ENCODE assay signal across 1 cellular context in the genomic region with DNA sequence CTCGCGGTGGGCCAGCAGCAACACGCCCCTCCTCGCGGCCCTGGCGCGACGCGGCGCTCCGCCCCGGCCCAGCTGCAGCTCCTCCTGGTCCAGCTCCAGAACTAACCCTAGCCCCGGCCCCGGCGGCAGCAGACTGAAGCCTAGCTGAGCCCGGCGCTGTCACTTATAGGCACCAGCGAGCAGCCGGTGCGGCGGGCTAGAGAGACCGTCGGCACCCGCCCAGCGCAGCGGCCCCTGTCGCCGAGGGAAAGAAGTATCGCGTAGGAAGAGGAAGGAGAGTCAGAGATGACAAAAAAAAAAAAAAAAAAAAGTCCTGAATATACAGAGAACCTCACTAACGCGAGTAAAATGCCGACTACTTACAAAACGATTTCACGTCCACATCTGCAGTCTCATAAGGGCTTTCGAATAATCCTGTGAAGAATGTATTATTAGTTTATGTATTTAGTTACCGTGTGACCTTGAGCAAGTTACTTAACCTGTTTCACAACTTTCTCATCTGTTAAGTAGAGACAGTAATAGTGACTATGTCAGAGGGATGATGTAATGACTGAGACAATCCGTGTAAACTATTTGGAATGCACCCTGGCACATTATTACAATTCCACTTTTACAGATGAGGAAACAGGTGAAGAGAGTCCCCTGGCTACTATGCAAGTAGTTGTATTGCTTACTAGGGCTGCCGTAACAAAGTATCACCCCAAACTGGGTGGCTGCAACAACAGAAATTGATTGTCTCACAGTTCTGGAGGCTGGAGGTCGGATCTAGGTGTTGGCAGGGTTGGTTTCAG.
TF ChIP-seq lines count a peak whose summit lies in the region.

A gene (minus strand): TSS at position 135 of the 791 bp plus-strand sequence. CDS start 791 bp downstream, outside the sequence.

TF ChIP-seq in HepG2, 621 proteins besides CTCF, POLR2A, EP300 and RAD21 (continued from another document and continues in another):
- TF ChIP-seq, protein P1, sequence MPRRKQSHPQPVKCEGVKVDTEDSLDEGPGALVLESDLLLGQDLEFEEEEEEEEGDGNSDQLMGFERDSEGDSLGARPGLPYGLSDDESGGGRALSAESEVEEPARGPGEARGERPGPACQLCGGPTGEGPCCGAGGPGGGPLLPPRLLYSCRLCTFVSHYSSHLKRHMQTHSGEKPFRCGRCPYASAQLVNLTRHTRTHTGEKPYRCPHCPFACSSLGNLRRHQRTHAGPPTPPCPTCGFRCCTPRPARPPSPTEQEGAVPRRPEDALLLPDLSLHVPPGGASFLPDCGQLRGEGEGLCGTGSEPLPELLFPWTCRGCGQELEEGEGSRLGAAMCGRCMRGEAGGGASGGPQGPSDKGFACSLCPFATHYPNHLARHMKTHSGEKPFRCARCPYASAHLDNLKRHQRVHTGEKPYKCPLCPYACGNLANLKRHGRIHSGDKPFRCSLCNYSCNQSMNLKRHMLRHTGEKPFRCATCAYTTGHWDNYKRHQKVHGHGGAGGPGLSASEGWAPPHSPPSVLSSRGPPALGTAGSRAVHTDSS (CRISPR knock-in tag; conservative IDR thresholded peaks at IDR 0.05), result no peak
- peak; percentile 83 for TF ChIP-seq MED8 (CRISPR knock-in tag; IDR thresholded peaks at IDR 0.05; ENCODE audit: insufficient replicate concordance)
- TF ChIP-seq, protein P2, sequence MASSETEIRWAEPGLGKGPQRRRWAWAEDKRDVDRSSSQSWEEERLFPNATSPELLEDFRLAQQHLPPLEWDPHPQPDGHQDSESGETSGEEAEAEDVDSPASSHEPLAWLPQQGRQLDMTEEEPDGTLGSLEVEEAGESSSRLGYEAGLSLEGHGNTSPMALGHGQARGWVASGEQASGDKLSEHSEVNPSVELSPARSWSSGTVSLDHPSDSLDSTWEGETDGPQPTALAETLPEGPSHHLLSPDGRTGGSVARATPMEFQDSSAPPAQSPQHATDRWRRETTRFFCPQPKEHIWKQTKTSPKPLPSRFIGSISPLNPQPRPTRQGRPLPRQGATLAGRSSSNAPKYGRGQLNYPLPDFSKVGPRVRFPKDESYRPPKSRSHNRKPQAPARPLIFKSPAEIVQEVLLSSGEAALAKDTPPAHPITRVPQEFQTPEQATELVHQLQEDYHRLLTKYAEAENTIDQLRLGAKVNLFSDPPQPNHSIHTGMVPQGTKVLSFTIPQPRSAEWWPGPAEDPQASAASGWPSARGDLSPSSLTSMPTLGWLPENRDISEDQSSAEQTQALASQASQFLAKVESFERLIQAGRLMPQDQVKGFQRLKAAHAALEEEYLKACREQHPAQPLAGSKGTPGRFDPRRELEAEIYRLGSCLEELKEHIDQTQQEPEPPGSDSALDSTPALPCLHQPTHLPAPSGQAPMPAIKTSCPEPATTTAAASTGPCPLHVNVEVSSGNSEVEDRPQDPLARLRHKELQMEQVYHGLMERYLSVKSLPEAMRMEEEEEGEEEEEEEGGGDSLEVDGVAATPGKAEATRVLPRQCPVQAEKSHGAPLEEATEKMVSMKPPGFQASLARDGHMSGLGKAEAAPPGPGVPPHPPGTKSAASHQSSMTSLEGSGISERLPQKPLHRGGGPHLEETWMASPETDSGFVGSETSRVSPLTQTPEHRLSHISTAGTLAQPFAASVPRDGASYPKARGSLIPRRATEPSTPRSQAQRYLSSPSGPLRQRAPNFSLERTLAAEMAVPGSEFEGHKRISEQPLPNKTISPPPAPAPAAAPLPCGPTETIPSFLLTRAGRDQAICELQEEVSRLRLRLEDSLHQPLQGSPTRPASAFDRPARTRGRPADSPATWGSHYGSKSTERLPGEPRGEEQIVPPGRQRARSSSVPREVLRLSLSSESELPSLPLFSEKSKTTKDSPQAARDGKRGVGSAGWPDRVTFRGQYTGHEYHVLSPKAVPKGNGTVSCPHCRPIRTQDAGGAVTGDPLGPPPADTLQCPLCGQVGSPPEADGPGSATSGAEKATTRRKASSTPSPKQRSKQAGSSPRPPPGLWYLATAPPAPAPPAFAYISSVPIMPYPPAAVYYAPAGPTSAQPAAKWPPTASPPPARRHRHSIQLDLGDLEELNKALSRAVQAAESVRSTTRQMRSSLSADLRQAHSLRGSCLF (CRISPR knock-in tag; IDR thresholded peaks at IDR 0.05; ENCODE audit: borderline replicate concordance), result peak; percentile 87; the same call in 1 of the 2 replicates
- TF ChIP-seq, protein P3, sequence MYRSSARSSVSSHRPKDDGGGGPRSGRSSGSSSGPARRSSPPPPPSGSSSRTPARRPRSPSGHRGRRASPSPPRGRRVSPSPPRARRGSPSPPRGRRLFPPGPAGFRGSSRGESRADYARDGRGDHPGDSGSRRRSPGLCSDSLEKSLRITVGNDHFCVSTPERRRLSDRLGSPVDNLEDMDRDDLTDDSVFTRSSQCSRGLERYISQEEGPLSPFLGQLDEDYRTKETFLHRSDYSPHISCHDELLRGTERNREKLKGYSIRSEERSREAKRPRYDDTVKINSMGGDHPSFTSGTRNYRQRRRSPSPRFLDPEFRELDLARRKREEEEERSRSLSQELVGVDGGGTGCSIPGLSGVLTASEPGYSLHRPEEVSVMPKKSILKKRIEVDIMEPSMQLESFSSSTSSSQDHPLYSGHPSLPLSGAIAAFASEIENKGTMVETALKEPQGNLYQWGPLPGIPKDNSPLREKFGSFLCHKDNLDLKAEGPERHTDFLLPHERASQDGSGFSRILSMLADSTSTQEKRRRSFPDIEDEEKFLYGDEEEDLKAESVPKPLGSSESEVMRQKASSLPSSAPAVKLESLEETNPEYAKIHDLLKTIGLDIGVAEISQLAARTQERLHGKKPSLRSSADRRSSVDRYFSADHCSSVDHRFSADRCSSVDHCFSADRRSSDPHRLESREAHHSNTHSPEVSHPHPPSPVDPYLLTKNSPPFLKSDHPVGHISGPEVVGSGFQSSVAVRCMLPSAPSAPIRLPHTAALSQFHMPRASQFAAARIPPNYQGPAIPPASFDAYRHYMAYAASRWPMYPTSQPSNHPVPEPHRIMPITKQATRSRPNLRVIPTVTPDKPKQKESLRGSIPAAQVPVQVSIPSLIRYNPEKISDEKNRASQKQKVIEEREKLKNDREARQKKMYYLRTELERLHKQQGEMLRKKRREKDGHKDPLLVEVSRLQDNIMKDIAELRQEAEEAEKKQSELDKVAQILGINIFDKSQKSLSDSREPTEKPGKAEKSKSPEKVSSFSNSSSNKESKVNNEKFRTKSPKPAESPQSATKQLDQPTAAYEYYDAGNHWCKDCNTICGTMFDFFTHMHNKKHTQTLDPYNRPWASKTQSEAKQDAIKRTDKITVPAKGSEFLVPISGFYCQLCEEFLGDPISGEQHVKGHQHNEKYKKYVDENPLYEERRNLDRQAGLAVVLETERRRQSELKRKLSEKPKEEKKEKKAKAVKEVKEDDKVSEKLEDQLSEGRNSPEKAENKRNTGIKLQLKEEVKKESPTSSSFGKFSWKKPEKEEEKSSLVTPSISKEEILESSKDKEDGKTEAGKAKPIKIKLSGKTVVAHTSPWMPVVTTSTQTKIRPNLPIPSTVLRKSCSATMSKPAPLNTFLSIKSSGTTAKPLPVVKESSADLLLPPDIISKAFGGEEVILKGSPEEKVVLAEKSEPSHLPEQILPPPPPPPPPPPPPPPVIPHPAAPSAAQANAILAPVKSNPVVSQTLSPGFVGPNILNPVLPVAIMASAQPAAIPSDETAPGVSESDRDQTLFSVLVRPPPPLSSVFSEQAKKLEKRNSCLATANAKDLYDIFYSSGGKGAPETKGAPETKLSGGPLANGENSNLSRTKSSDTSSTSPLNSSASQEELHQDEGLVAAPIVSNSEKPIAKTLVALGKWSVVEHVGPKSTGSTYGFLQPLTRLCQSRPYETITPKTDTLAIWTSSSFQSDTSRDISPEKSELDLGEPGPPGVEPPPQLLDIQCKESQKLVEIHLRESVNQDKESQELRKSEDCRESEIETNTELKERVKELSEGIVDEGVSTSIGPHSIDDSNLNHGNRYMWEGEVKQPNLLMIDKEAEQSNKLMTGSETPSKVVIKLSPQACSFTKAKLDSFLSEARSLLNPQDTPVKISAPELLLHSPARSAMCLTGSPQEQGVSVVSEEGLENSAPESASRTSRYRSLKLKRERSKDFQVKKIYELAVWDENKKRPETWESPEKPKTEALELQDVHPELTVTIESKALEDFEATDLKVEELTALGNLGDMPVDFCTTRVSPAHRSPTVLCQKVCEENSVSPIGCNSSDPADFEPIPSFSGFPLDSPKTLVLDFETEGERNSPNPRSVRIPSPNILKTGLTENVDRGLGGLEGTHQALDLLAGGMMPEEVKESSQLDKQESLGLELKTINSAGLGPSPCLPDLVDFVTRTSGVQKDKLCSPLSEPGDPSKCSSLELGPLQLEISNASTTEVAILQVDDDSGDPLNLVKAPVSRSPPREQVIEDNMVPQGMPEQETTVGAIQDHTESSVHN (CRISPR knock-in tag; IDR thresholded peaks at IDR 0.05), result no peak; the same call in 1 of the 2 replicates
- TF ChIP-seq, protein P4, sequence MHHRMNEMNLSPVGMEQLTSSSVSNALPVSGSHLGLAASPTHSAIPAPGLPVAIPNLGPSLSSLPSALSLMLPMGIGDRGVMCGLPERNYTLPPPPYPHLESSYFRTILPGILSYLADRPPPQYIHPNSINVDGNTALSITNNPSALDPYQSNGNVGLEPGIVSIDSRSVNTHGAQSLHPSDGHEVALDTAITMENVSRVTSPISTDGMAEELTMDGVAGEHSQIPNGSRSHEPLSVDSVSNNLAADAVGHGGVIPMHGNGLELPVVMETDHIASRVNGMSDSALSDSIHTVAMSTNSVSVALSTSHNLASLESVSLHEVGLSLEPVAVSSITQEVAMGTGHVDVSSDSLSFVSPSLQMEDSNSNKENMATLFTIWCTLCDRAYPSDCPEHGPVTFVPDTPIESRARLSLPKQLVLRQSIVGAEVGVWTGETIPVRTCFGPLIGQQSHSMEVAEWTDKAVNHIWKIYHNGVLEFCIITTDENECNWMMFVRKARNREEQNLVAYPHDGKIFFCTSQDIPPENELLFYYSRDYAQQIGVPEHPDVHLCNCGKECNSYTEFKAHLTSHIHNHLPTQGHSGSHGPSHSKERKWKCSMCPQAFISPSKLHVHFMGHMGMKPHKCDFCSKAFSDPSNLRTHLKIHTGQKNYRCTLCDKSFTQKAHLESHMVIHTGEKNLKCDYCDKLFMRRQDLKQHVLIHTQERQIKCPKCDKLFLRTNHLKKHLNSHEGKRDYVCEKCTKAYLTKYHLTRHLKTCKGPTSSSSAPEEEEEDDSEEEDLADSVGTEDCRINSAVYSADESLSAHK (CRISPR knock-in tag; IDR thresholded peaks at IDR 0.05; ENCODE audit: borderline replicate concordance), result no peak; the same call in 1 of the 2 replicates
- TF ChIP-seq, protein P5, sequence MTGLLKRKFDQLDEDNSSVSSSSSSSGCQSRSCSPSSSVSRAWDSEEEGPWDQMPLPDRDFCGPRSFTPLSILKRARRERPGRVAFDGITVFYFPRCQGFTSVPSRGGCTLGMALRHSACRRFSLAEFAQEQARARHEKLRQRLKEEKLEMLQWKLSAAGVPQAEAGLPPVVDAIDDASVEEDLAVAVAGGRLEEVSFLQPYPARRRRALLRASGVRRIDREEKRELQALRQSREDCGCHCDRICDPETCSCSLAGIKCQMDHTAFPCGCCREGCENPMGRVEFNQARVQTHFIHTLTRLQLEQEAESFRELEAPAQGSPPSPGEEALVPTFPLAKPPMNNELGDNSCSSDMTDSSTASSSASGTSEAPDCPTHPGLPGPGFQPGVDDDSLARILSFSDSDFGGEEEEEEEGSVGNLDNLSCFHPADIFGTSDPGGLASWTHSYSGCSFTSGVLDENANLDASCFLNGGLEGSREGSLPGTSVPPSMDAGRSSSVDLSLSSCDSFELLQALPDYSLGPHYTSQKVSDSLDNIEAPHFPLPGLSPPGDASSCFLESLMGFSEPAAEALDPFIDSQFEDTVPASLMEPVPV (CRISPR knock-in tag; IDR thresholded peaks at IDR 0.05), result peak; percentile 79
- no peak for TF ChIP-seq ZNF709 (CRISPR knock-in tag; IDR thresholded peaks at IDR 0.05)
- TF ChIP-seq ZNF260 (CRISPR knock-in tag; IDR thresholded peaks at IDR 0.05; ENCODE audit: borderline replicate concordance, low read depth), result no peak
- TF ChIP-seq, protein P6, sequence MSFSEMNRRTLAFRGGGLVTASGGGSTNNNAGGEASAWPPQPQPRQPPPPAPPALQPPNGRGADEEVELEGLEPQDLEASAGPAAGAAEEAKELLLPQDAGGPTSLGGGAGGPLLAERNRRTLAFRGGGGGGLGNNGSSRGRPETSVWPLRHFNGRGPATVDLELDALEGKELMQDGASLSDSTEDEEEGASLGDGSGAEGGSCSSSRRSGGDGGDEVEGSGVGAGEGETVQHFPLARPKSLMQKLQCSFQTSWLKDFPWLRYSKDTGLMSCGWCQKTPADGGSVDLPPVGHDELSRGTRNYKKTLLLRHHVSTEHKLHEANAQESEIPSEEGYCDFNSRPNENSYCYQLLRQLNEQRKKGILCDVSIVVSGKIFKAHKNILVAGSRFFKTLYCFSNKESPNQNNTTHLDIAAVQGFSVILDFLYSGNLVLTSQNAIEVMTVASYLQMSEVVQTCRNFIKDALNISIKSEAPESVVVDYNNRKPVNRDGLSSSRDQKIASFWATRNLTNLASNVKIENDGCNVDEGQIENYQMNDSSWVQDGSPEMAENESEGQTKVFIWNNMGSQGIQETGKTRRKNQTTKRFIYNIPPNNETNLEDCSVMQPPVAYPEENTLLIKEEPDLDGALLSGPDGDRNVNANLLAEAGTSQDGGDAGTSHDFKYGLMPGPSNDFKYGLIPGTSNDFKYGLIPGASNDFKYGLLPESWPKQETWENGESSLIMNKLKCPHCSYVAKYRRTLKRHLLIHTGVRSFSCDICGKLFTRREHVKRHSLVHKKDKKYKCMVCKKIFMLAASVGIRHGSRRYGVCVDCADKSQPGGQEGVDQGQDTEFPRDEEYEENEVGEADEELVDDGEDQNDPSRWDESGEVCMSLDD (CRISPR knock-in tag; IDR thresholded peaks at IDR 0.05; ENCODE audit: borderline replicate concordance), result peak; percentile 82; the same call in 1 of the 2 replicates
- peak; percentile 82 for TF ChIP-seq PHF20 (CRISPR knock-in tag; IDR thresholded peaks at IDR 0.05)
- TF ChIP-seq ZNF83 (CRISPR knock-in tag; IDR thresholded peaks at IDR 0.05; ENCODE audit: borderline replicate concordance), result 0 out of 2 replicates have a peak, but pooled peaks have one; percentile 32
- TF ChIP-seq, protein P7, sequence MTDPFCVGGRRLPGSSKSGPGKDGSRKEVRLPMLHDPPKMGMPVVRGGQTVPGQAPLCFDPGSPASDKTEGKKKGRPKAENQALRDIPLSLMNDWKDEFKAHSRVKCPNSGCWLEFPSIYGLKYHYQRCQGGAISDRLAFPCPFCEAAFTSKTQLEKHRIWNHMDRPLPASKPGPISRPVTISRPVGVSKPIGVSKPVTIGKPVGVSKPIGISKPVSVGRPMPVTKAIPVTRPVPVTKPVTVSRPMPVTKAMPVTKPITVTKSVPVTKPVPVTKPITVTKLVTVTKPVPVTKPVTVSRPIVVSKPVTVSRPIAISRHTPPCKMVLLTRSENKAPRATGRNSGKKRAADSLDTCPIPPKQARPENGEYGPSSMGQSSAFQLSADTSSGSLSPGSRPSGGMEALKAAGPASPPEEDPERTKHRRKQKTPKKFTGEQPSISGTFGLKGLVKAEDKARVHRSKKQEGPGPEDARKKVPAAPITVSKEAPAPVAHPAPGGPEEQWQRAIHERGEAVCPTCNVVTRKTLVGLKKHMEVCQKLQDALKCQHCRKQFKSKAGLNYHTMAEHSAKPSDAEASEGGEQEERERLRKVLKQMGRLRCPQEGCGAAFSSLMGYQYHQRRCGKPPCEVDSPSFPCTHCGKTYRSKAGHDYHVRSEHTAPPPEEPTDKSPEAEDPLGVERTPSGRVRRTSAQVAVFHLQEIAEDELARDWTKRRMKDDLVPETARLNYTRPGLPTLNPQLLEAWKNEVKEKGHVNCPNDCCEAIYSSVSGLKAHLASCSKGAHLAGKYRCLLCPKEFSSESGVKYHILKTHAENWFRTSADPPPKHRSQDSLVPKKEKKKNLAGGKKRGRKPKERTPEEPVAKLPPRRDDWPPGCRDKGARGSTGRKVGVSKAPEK (CRISPR knock-in tag; IDR thresholded peaks at IDR 0.05; ENCODE audit: borderline replicate concordance), result no peak
